Comparison of ENCODE assay signal across 17 cellular contexts in genomic region chr7:3134715-3135114, GRCh38.
DNase-seq lines count a peak whose midpoint lies in the region; ATAC-seq and TF ChIP-seq lines count a peak whose summit lies in the region.
"Had no signal": no experiment of that assay in that cellular context is flagged by ENCODE, and none has a peak within 500 bp of the region (broad histone marks: within the 10 kb centered on the region; RNA-seq: fewer than 3 reads in every experiment).

No MANE protein-coding gene starts in this region.

- ATAC-seq in activated T-cell treated with anti-CD3 and anti-CD28 coated beads, Interleukin-2, amount 50 U/mL, for 4 hours: peak; percentile 65 to 82

- CTCF ChIA-PET in PC-9 (lab: Charles Lee): no interaction called here

- peaks cover 6% of the 10 kb centered on the region; the same call in 1 of the 2 replicates for H3K9me3 ChIP-seq in PC-9 (ENCODE audit: insufficient read depth, low read depth)

- H3K27ac ChIP-seq in PC-9: no peak overlapping the region

- POLR2A ChIA-PET in PC-9 (lab: Charles Lee; ENCODE audit: unreplicated experiment): interaction anchor here (0.6 kb wide), 1 partner anchor 398 kb away, joined by 6 read pairs; no protein-coding TSS in a partner anchor

- H3K36me3 Mint-ChIP-seq in activated T-cell treated with anti-CD3 and anti-CD28 coated beads, Interleukin-2, amount 50 U/mL, for 4 hours (ENCODE audit: insufficient read depth): no peaks in the 10 kb centered on the region
- peaks cover 2% of the 10 kb centered on the region for H3K36me3 Mint-ChIP-seq in neural crest cell (ENCODE audit: low read depth)
- H3K36me3 Mint-ChIP-seq: natural killer cell treated with Interleukin-12 subunit alpha and Interleukin-12 subunit beta and Interleukin-15 and Interleukin-18, amount 100 ng/mL, for 72 hours had no signal

- H3F3A ChIP-seq in PC-9 (ENCODE audit: insufficient read depth, low read depth): no peaks in the 10 kb centered on the region

- no peaks in the 10 kb centered on the region for H3K36me3 ChIP-seq in PC-9 (ENCODE audit: low read depth)

- H2AFZ ChIP-seq in PC-9: no peak overlapping the region

- H3K9me2 ChIP-seq in PC-9 (ENCODE audit: insufficient read depth): no peaks in the 10 kb centered on the region

- H3K4me1 Mint-ChIP-seq in activated T-cell treated with anti-CD3 and anti-CD28 coated beads, Interleukin-2, amount 50 U/mL, for 4 hours (ENCODE audit: low read depth): no peaks in the 10 kb centered on the region
- H3K4me1 Mint-ChIP-seq in neural crest cell: peaks cover 12% of the 10 kb centered on the region
- H3K4me1 Mint-ChIP-seq: activated B cell treated with CpG ODN at 0.5 μM for 24 hours; central memory CD8-positive, alpha-beta T cell had no signal

- peaks cover 6% of the 10 kb centered on the region for H3K9me3 Mint-ChIP-seq in activated T-cell treated with anti-CD3 and anti-CD28 coated beads, Interleukin-2, amount 50 U/mL, for 4 hours
- H3K9me3 Mint-ChIP-seq in neural crest cell: peaks cover 3% of the 10 kb centered on the region
- H3K9me3 Mint-ChIP-seq: central memory CD8-positive, alpha-beta T cell; natural killer cell treated with Interleukin-12 subunit alpha and Interleukin-12 subunit beta and Interleukin-15 and Interleukin-18, amount 100 ng/mL, for 72 hours had no signal

- H3K4me3 Mint-ChIP-seq in activated T-cell treated with anti-CD3 and anti-CD28 coated beads, Interleukin-2, amount 50 U/mL, for 4 hours: no peak overlapping the region
- H3K4me3 Mint-ChIP-seq in neural crest cell: no peak overlapping the region
- H3K4me3 Mint-ChIP-seq: activated B cell treated with CpG ODN at 0.5 μM for 24 hours; CD4-positive, alpha-beta T cell; central memory CD8-positive, alpha-beta T cell; natural killer cell treated with Interleukin-12 subunit alpha and Interleukin-12 subunit beta and Interleukin-15 and Interleukin-18, amount 100 ng/mL, for 72 hours had no signal

- peaks cover under 1% of the 10 kb centered on the region for H3K4me1 ChIP-seq in PC-9 (replicated peaks; ENCODE audit: insufficient read depth)

- H3K4me3 ChIP-seq in PC-9: no peak overlapping the region

- no TSS peak for BruUV-seq in PC-9 (replicated peaks; lab: Mats Ljungman, UMichigan)

- no peaks in the 10 kb centered on the region for H3K27me3 ChIP-seq in PC-9 (ENCODE audit: insufficient read depth, low read depth)

- H3K27me3 Mint-ChIP-seq in activated T-cell treated with anti-CD3 and anti-CD28 coated beads, Interleukin-2, amount 50 U/mL, for 4 hours (ENCODE audit: low read depth): no peaks in the 10 kb centered on the region
- H3K27me3 Mint-ChIP-seq in neural crest cell (ENCODE audit: low read depth): peaks cover 3% of the 10 kb centered on the region
- H3K27me3 Mint-ChIP-seq: CD4-positive, alpha-beta T cell had no signal

- TF ChIP-seq CTCF in neural crest cell (conservative IDR thresholded peaks at IDR 0.05) (no peak), PC-9 (conservative IDR thresholded peaks at IDR 0.05) (no peak)

- H3K27ac Mint-ChIP-seq in neural crest cell (ENCODE audit: unreplicated experiment): peak overlapping the region; percentile 43
- H3K27ac Mint-ChIP-seq: activated B cell treated with CpG ODN at 0.5 μM for 24 hours; CD4-positive, alpha-beta T cell; natural killer cell treated with Interleukin-12 subunit alpha and Interleukin-12 subunit beta and Interleukin-15 and Interleukin-18, amount 100 ng/mL, for 72 hours had no signal

- H3K79me2 ChIP-seq in PC-9 (ENCODE audit: low read depth): no peaks in the 10 kb centered on the region

- H4K20me1 ChIP-seq in PC-9 (ENCODE audit: insufficient read depth): no peaks in the 10 kb centered on the region

- no peak for DNase-seq in activated T-cell treated with anti-CD3 and anti-CD28 coated beads, Interleukin-2, amount 50 U/mL, for 4 hours
- DNase-seq in activated T-cell treated with anti-CD3 and anti-CD28 coated beads for 4 hours (no peak), ELF-1 (ENCODE audit: low read depth, low spot score) (peak; percentile 37), RPMI7951 (ENCODE audit: low read depth) (peak; percentile 78), neural crest cell (ENCODE audit: low read depth, low spot score) (no peak), mesenteric fat pad (ENCODE audit: low spot score) (no peak), midbrain (lab: John Stamatoyannopoulos, UW) (no peak), PC-9 (no peak)
- DNase-seq: activated B cell treated with CpG ODN at 0.5 μM for 24 hours; amygdala; CD4-positive, alpha-beta T cell; erythroblast; H7; mesenchymal stem cell; NCI-H1417 had no signal

- no peak overlapping the region for H3K4me2 ChIP-seq in PC-9

- intact Hi-C loops in PC-9 (cut with micrococcal nuclease; ENCODE audit: unreplicated experiment): no loop called here

Comparison
In these comparisons a context has a peak if more than half of its experiments do, and no peak if none do; other contexts are left out.
1. DNase-seq: peak in ELF-1 (single experiment) and RPMI7951 (single experiment); none in activated T-cell treated with anti-CD3 and anti-CD28 coated beads, Interleukin-2, amount 50 U/mL, for 4 hours (single experiment), activated T-cell treated with anti-CD3 and anti-CD28 coated beads for 4 hours (single experiment), neural crest cell (single experiment), mesenteric fat pad (single experiment), midbrain (single experiment) and PC-9 (0 of 2).